ENCODE assay signal across 1 cellular context in genomic region chr22:30866811-30867271, GRCh38.
TF ChIP-seq lines count a peak whose summit lies in the region.

No MANE protein-coding gene starts in this region.

TF ChIP-seq in GM12878, 131 proteins besides CTCF, POLR2A, EP300 and RAD21 (continued from another document):
- TF ChIP-seq, protein P1, sequence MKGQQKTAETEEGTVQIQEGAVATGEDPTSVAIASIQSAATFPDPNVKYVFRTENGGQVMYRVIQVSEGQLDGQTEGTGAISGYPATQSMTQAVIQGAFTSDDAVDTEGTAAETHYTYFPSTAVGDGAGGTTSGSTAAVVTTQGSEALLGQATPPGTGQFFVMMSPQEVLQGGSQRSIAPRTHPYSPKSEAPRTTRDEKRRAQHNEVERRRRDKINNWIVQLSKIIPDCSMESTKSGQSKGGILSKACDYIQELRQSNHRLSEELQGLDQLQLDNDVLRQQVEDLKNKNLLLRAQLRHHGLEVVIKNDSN (IDR thresholded peaks at IDR 0.05; ENCODE audit: borderline replicate concordance, extremely low read length, insufficient read depth, low read depth, low read length): no peak
- TF ChIP-seq RELA (IDR thresholded peaks at IDR 0.05; ENCODE audit: borderline replicate concordance, partially characterized antibody): no peak
- no peak for TF ChIP-seq ZBTB4 (CRISPR knock-in tag; IDR thresholded peaks at IDR 0.05)
- no peak for TF ChIP-seq JUNB (IDR thresholded peaks at IDR 0.05)
TF ChIP-seq in GM12878: peak in this region for 0.
